1 cellular context compared by ENCODE assay signal in genomic region chr1:234927312-234927967, GRCh38.
TF ChIP-seq lines count a peak whose summit lies in the region.

No MANE protein-coding gene starts in this region.

TF ChIP-seq in H1, 55 proteins besides CTCF, POLR2A, EP300 and RAD21 (continued from another document):
- TF ChIP-seq TCF12 (IDR thresholded peaks at IDR 0.05; ENCODE audit: low read depth, low read length): no peak
- TF ChIP-seq BCL11A (IDR thresholded peaks at IDR 0.05; ENCODE audit: low read depth in 2 of 2, low read length in 2 of 2): no peak
- TF ChIP-seq SP1 (IDR thresholded peaks at IDR 0.05; ENCODE audit: low read depth, low read length): no peak
- no peak for TF ChIP-seq NANOG (IDR thresholded peaks at IDR 0.05; ENCODE audit: insufficient read depth, low read depth, low read length, poor library complexity, severe bottlenecking)
- TF ChIP-seq SP4 (IDR thresholded peaks at IDR 0.05; ENCODE audit: low read length): no peak
TF ChIP-seq in H1: peak in this region for 0.
